Comparison of ENCODE assay signal across 1 cellular context in the genomic region with DNA sequence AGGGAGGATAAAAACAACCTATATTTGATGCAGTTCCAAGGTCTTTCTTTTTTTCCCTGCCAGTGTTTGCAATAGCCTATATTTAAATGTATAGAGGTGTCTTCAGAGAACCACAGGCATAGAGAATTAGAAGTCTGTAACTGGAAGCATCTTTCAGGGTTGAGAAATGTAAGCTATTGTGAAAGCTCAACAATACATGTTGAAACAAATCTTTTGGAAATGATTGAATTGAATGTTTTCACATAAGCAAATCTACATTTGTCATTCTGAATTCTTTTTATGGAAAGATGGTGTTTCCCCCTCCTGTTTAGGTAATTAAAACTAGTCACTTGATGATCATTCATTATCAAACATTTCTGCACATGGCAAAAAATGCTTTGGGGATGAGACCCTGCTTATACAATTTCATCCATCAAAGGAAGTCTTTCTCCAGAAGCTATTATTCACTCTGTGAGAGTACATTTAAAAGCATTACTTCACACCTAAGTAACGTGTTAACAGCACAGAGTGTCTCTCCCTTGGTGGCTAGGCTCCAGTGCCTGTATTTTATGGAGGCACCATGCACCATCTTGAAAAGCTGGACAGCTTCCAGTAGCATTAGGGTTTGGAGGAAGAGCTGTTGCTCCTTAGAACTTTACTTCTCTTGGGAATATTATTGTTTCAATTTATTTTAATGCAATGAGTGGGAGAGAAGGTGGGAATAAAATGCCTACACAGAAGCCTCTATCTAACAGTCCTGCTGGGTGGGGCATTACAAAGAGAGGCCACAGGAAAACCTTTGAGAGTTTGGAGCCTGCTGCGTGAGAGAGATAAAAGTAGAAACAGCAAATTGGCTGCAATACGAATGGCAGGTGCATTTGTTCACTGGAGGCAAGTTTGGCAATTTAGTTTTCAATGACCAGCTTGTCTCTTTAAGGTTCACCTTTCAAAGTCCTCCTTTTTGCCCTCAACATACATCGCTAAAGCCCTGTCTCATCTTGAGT.
TF ChIP-seq lines count a peak whose summit lies in the region.

No MANE protein-coding gene starts in this region.

TF ChIP-seq in K562, 482 proteins besides CTCF, POLR2A, EP300 and RAD21 (continued from another document):
- TF ChIP-seq PRDM10 (IDR thresholded peaks at IDR 0.05; ENCODE audit: partially characterized antibody), result no peak
- peak; percentile 74 for TF ChIP-seq KLF16 (IDR thresholded peaks at IDR 0.05)
- TF ChIP-seq NCOR1 (IDR thresholded peaks at IDR 0.05), result peak; percentile 79
- TF ChIP-seq PHB (CRISPR knock-in tag; IDR thresholded peaks at IDR 0.05), result no peak
- no peak for TF ChIP-seq MED1 (CRISPR knock-in tag; IDR thresholded peaks at IDR 0.05; ENCODE audit: borderline replicate concordance)
- no peak for TF ChIP-seq STAT5B (CRISPR knock-in tag; IDR thresholded peaks at IDR 0.05)
- TF ChIP-seq, protein P1, sequence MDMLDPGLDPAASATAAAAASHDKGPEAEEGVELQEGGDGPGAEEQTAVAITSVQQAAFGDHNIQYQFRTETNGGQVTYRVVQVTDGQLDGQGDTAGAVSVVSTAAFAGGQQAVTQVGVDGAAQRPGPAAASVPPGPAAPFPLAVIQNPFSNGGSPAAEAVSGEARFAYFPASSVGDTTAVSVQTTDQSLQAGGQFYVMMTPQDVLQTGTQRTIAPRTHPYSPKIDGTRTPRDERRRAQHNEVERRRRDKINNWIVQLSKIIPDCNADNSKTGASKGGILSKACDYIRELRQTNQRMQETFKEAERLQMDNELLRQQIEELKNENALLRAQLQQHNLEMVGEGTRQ (CRISPR knock-in tag; IDR thresholded peaks at IDR 0.05), result no peak
- TF ChIP-seq CHD4 (IDR thresholded peaks at IDR 0.05; ENCODE audit: insufficient read depth, insufficient replicate concordance, low read depth, low read length, poor library complexity, severe bottlenecking), result no peak
- no peak for TF ChIP-seq POLR3A (IDR thresholded peaks at IDR 0.05; ENCODE audit: borderline replicate concordance, extremely low read depth, insufficient read depth, insufficient read length)
- no peak for TF ChIP-seq CSDE1 (IDR thresholded peaks at IDR 0.05)
- 0 out of 2 replicates have a peak, but pooled peaks have one; percentile 21 for TF ChIP-seq CREB3 (tag; conservative IDR thresholded peaks at IDR 0.05; ENCODE audit: low read depth)
